ENCODE assay signal across 8 cellular contexts in the genomic region with DNA sequence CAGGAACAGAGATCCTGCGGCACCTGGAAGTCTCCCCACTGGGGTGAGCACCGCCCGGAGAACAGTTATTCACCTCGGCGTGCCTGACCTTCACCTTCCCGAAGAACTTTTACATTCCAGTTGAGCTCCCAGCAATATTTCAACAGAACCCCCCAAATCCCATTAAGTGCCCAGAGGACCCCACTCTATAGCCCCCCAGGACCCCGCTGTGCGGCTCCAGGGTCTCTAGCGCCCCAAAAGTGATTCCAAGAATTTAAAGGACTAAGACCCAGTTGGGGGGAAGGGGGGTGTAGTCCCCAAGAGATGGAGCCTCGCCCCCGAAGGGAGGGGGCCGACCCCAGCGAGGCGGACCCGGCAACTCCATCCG. TPM values are rescaled to one million over a fixed set of nuclear protein-coding genes. Genes with fewer than 3 reads are reported as not detected.
DNase-seq lines count a peak whose midpoint lies in the region; ATAC-seq, FAIRE-seq and TF ChIP-seq lines count a peak whose summit lies in the region.

No MANE protein-coding gene starts in this region.

- H3K36me3 ChIP-seq in IMR-90 (ENCODE audit: control insufficient read depth, insufficient read depth, low read length): peaks cover 8% of the 10 kb centered on the region; the same call in 1 of the 2 replicates
- no peaks in the 10 kb centered on the region for H3K36me3 ChIP-seq in mammary epithelial cell (ENCODE audit: insufficient read depth, low read length)

- H2BK120ac ChIP-seq in IMR-90 (ENCODE audit: low read depth, low read length): peak overlapping the region; percentile 56

- no peaks in the 10 kb centered on the region for H3K9me3 ChIP-seq in A549
- H3K9me3 ChIP-seq in IMR-90 (ENCODE audit: control insufficient read depth, insufficient read depth, low read length): no peaks in the 10 kb centered on the region
- H3K9me3 ChIP-seq in mammary epithelial cell (replicated peaks; ENCODE audit: insufficient read depth, low read length): no peaks in the 10 kb centered on the region

- peak overlapping the region; percentile 21 for H4K5ac ChIP-seq in IMR-90 (ENCODE audit: low read depth, low read length)

- no peak overlapping the region; the same call in 1 of the 2 replicates for H3K18ac ChIP-seq in IMR-90 (ENCODE audit: low read depth, low read length)

- H3K4me1 ChIP-seq in A549 (peaks cover 24% of the 10 kb centered on the region), IMR-90 (ENCODE audit: control insufficient read depth, insufficient read depth, low read length) (peaks cover 13% of the 10 kb centered on the region), mammary epithelial cell (ENCODE audit: insufficient read depth, low read length) (peaks cover 29% of the 10 kb centered on the region)

- no peak overlapping the region for H2BK20ac ChIP-seq in IMR-90 (ENCODE audit: low read depth, low read length)

- no peaks in the 10 kb centered on the region for H4K20me1 ChIP-seq in IMR-90 (ENCODE audit: insufficient read depth, low read length)
- no peaks in the 10 kb centered on the region for H4K20me1 ChIP-seq in mammary epithelial cell (ENCODE audit: insufficient read depth, low read length)

- DNase-seq in A549 (ENCODE audit: low read depth in 1 of 2, low spot score in 1 of 2): no peak
- no peak for DNase-seq in IMR-90
- no peak for DNase-seq in mammary epithelial cell
- DNase-seq in mesothelial cell of epicardium (ENCODE audit: low spot score in 2 of 2, unreplicated experiment in 2 of 2): no peak
- no peak for DNase-seq in MV-4-11 (lab: John Stamatoyannopoulos, UW)
- no peak for DNase-seq in SW480 (ENCODE audit: low spot score)

- H2AK9ac ChIP-seq in IMR-90 (replicated peaks; ENCODE audit: low read depth, low read length, poor library complexity): peak overlapping the region; percentile 98

- TF ChIP-seq POLR2A in A549 (IDR thresholded peaks at IDR 0.05; ENCODE audit: low read length): no peak; the same call in 1 of the 2 replicates
- TF ChIP-seq POLR2A in IMR-90 (IDR thresholded peaks at IDR 0.05; ENCODE audit: low read depth, low read length): no peak

- H3K9me3 Mint-ChIP-seq in mesothelial cell of epicardium: no peaks in the 10 kb centered on the region

- peaks cover 36% of the 10 kb centered on the region for H3K79me2 ChIP-seq in mammary epithelial cell (ENCODE audit: insufficient read depth, low read length)

- H3K79me1 ChIP-seq in IMR-90 (ENCODE audit: low read depth in 1 of 2, low read length in 2 of 2): peaks cover 0 to 48% of the 10 kb centered on the region in 2 experiments

- H3K4me2 ChIP-seq in A549 (peak overlapping the region; percentile 84), IMR-90 (ENCODE audit: low read depth, low read length) (peak overlapping the region; percentile 81), mammary epithelial cell (ENCODE audit: insufficient read depth, low read depth, low read length) (peak overlapping the region; percentile 73)

- H2BK15ac ChIP-seq in IMR-90 (ENCODE audit: low read depth, low read length): no peak overlapping the region

- BruUV-seq in IMR-90 (replicated peaks; lab: Mats Ljungman, UMichigan): no TSS peak
- BruUV-seq in mammary epithelial cell (replicated peaks; lab: Mats Ljungman, UMichigan): no TSS peak

- dilution Hi-C loops in IMR-90 (cut with HindIII; ENCODE audit: low sequenced_read_pairs, unreplicated experiment): no loop called here
- dilution Hi-C loops in mammary epithelial cell (cut with HindIII; ENCODE audit: low sequenced_read_pairs): no loop called here

- H2AK5ac ChIP-seq in IMR-90 (ENCODE audit: low read depth, low read length): no peak overlapping the region; the same call in 1 of the 2 replicates

- H3K9ac ChIP-seq in IMR-90 (ENCODE audit: low read depth, low read length) (peak overlapping the region; percentile 66), mammary epithelial cell (ENCODE audit: insufficient read depth, low read length) (peak overlapping the region; percentile 86)

- H3K27ac Mint-ChIP-seq in mesothelial cell of epicardium: peak overlapping the region; percentile 98

- peak overlapping the region; percentile 0; the same call in 1 of the 2 replicates for H4K91ac ChIP-seq in IMR-90 (ENCODE audit: insufficient read depth, low read depth, low read length)

- peaks cover 7% of the 10 kb centered on the region; the same call in 1 of the 2 replicates for H3K9me1 ChIP-seq in IMR-90 (ENCODE audit: insufficient read depth, low read length)

- 0% methylated on average over 6 of the region's 16 CpGs for WGBS in A549 (ENCODE audit: missing lambda C conversion rate)
- WGBS in IMR-90 (ENCODE audit: extremely low coverage in 2 of 2, insufficient read length in 1 of 2), 2 experiments: 0% methylated on average over 3 of the region's 16 CpGs; no CpG with 5 or more reads in 1 of the 2 experiments
- WGBS in mammary epithelial cell (ENCODE audit: low coverage, missing lambda C conversion rate): no CpG with 5 or more reads among the region's 16 CpGs

- POLR2A ChIA-PET in A549 (lab: Yijun Ruan, JAX): interaction anchor here (1.0 to 2.3 kb wide), 4 partner anchors 16 to 206 kb away, joined by 4 to 10 read pairs (median 7); a partner anchor contains a TSS
- POLR2A ChIA-PET in IMR-90 (lab: Charles Lee; ENCODE audit: unreplicated experiment): no interaction called here

- peak overlapping the region; percentile 88 for H3K4ac ChIP-seq in IMR-90 (ENCODE audit: low read depth, low read length)

- ATAC-seq in A549 (peak in 1 of 2 experiments; percentile 3; a peak in 3 of 6 replicates), IMR-90 (ENCODE audit: low read depth) (no peak), GM19328 (IDR thresholded peaks at IDR 0.05; ENCODE audit: unreplicated experiment) (no peak), GM19351 (IDR thresholded peaks at IDR 0.05; ENCODE audit: unreplicated experiment) (no peak)

- peak overlapping the region; percentile 99 for H2AFZ ChIP-seq in IMR-90 (replicated peaks; ENCODE audit: low read length, poor library complexity)
- H2AFZ ChIP-seq in mammary epithelial cell (ENCODE audit: low read depth, low read length): peak overlapping the region; percentile 65

- peak overlapping the region; percentile 46 for H2BK5ac ChIP-seq in IMR-90 (ENCODE audit: low read depth, low read length, poor library complexity, severe bottlenecking)

- H3K27me3 Mint-ChIP-seq in mesothelial cell of epicardium (ENCODE audit: low read depth): no peaks in the 10 kb centered on the region

- in situ Hi-C loops in IMR-90 (cut with MboI; ENCODE audit: low sequenced_read_pairs): loop anchor here (10.0 kb wide), 2 partner anchors 128 to 222 kb away; no protein-coding TSS in a partner anchor
- in situ Hi-C loops in mammary epithelial cell (cut with MboI; ENCODE audit: low sequenced_read_pairs in 2 of 2): loop anchor here in 1 of 2 donors (10.0 kb wide), 1 partner anchor 222 kb away; no protein-coding TSS in a partner anchor

- peak overlapping the region; percentile 50; the same call in 1 of the 2 replicates for H3K14ac ChIP-seq in IMR-90 (replicated peaks; ENCODE audit: low read depth, low read length)

- TF ChIP-seq CTCF in A549 (IDR thresholded peaks at IDR 0.05) (no peak), IMR-90 (conservative IDR thresholded peaks at IDR 0.05; ENCODE audit: low read depth, low read length) (no peak), mammary epithelial cell (conservative IDR thresholded peaks at IDR 0.05 in 1 of 2, IDR thresholded peaks at IDR 0.05 in 1 of 2; ENCODE audit: extremely low read depth in 1 of 2, insufficient read depth in 1 of 2, low read depth in 1 of 2, low read length in 2 of 2) (no peak), mesothelial cell of epicardium (IDR thresholded peaks at IDR 0.05; ENCODE audit: unreplicated experiment) (no peak)

- H3K4me1 Mint-ChIP-seq in mesothelial cell of epicardium: peaks cover 42% of the 10 kb centered on the region

- H3K4me3 ChIP-seq in A549: peak overlapping the region; percentile 93
- peak overlapping the region; percentile 58 for H3K4me3 ChIP-seq in IMR-90 (ENCODE audit: insufficient read depth, low read depth, low read length)
- peak overlapping the region; percentile 74 to 99 (median 83) for H3K4me3 ChIP-seq in mammary epithelial cell (replicated peaks in 1 of 3; ENCODE audit: insufficient read depth in 1 of 3, low read depth in 2 of 3, low read length in 3 of 3)

- CTCF ChIA-PET in A549 (lab: Yijun Ruan, JAX) (interaction anchor here (0.9 to 5.0 kb wide), 11 partner anchors 16 to 219 kb away, joined by 3 to 127 read pairs (median 4); a partner anchor contains a TSS), IMR-90 (lab: Yijun Ruan, JAX) (interaction anchor here (0.6 to 3.6 kb wide), 6 partner anchors 16 to 357 kb away, joined by 3 to 25 read pairs (median 3); no protein-coding TSS in a partner anchor), mammary epithelial cell (lab: Charles Lee; ENCODE audit: low non-redundant PET) (interaction anchor here (0.6 to 0.8 kb wide), 2 partner anchors 32 to 126 kb away, joined by 4 to 25 read pairs; no protein-coding TSS in a partner anchor)

- H3K23ac ChIP-seq in IMR-90 (ENCODE audit: low read depth, low read length): peak overlapping the region; percentile 92; the same call in 1 of the 2 replicates

- TF ChIP-seq RAD21 in A549 (conservative IDR thresholded peaks at IDR 0.05 in 1 of 2, IDR thresholded peaks at IDR 0.05 in 1 of 2) (peak in 1 of 2 experiments; percentile 3; a peak in 1 of 5 replicates), IMR-90 (IDR thresholded peaks at IDR 0.05; ENCODE audit: low read length) (no peak)

- H3K36me3 Mint-ChIP-seq in mesothelial cell of epicardium: peaks cover 6% of the 10 kb centered on the region

- H4K8ac ChIP-seq in IMR-90 (ENCODE audit: low read depth in 2 of 2, low read length in 2 of 2): peak overlapping the region; percentile 19 to 88; a peak in 3 of 4 replicates

- no peaks in the 10 kb centered on the region for H3K27me3 ChIP-seq in IMR-90 (ENCODE audit: control insufficient read depth, insufficient read depth, low read length)
- no peaks in the 10 kb centered on the region for H3K27me3 ChIP-seq in mammary epithelial cell (ENCODE audit: insufficient read depth, low read length)

- H3K27ac ChIP-seq in A549: peak overlapping the region; percentile 91 to 98
- H3K27ac ChIP-seq in IMR-90 (ENCODE audit: insufficient read depth, low read length): peak overlapping the region; percentile 89
- H3K27ac ChIP-seq in mammary epithelial cell (ENCODE audit: insufficient read depth, low read depth, low read length): peak overlapping the region; percentile 80

- FAIRE-seq in A549 (lab: Jason Lieb, UNC): no peak

- TF ChIP-seq EP300 in A549 (IDR thresholded peaks at IDR 0.05): no peak

- peak overlapping the region; percentile 98 for H3K4me3 Mint-ChIP-seq in mesothelial cell of epicardium

- intact Hi-C loops in IMR-90 (cut with micrococcal nuclease) (loop anchor here (1.0 to 10.0 kb wide), 8 partner anchors 105 to 610 kb away; a partner anchor contains a TSS), mammary epithelial cell (cut with micrococcal nuclease) (loop anchor here (1.0 to 10.0 kb wide), 6 partner anchors 18 to 312 kb away; a partner anchor contains a TSS)

- H3K56ac ChIP-seq in IMR-90 (ENCODE audit: extremely low read depth, insufficient read depth, low read length): peak overlapping the region; percentile 76

RNA-seq across cellular contexts. Expression of a gene that starts 0.5 kb away (rescaled TPM):
- 50.2 and 69.4 TPM in 2 replicates for polyA plus RNA-seq in A549 (2011; rRNA removed)
- polyA plus RNA-seq in A549 (2012; cell fraction: cytosol; rRNA removed): 41.9 and 44.2 TPM in 2 replicates
- 87.5 and 87.8 TPM in 2 replicates for polyA plus RNA-seq in A549 (2012; cell fraction: nucleus; rRNA removed)
- polyA plus RNA-seq in A549 (2017; fragmentation: RNase III; extraction: RNeasy Plus Mini Kit Qiagen cat#74134 plus additional on column Dnase treatment): 35.4 to 42.1 TPM (median 36.4 TPM) in 3 replicates
- 66.1 and 88.8 TPM in 2 replicates for polyA minus RNA-seq in A549 (2011; rRNA and poly(A)+ RNA removed)
- 17.5 and 28.0 TPM in 2 replicates for total RNA-seq in IMR-90 (2012; rRNA removed)
- polyA plus RNA-seq in IMR-90 (2012; rRNA removed): 38.9 and 44.2 TPM in 2 replicates
- 31.9 and 52.0 TPM in 2 replicates for polyA plus RNA-seq in IMR-90 (2012; cell fraction: cytosol; rRNA removed)
- 107 and 192 TPM in 2 replicates for polyA plus RNA-seq in IMR-90 (2012; cell fraction: nucleus; rRNA removed; ENCODE audit: low replicate concordance)
- total RNA-seq in mammary epithelial cell: 10 to 100 TPM; 50.2 to 95.9 TPM
- 75.9 TPM for polyA plus RNA-seq in mammary epithelial cell
- 230 TPM for polyA minus RNA-seq in mammary epithelial cell
- total RNA-seq in mesothelial cell of epicardium: 51.4 to 53.6 TPM (median 52.1 TPM) in 3 replicates

RNA-seq across cellular contexts. Expression of a gene that starts 2.6 kb away (rescaled TPM):
- polyA plus RNA-seq in A549 (2011; rRNA removed): 30.7 and 39.2 TPM in 2 replicates
- 50.2 and 50.3 TPM in 2 replicates for polyA plus RNA-seq in A549 (2012; cell fraction: cytosol; rRNA removed)
- polyA plus RNA-seq in A549 (2012; cell fraction: nucleus; rRNA removed): 84.6 and 89.9 TPM in 2 replicates
- polyA plus RNA-seq in A549 (2017; fragmentation: RNase III; extraction: RNeasy Plus Mini Kit Qiagen cat#74134 plus additional on column Dnase treatment): 52.8 to 61.0 TPM (median 60.9 TPM) in 3 replicates
- 22.6 and 24.5 TPM in 2 replicates for polyA minus RNA-seq in A549 (2011; rRNA and poly(A)+ RNA removed)
- total RNA-seq in IMR-90 (2012; rRNA removed): 32.8 and 39.1 TPM in 2 replicates
- 47.0 and 50.7 TPM in 2 replicates for polyA plus RNA-seq in IMR-90 (2012; rRNA removed)
- polyA plus RNA-seq in IMR-90 (2012; cell fraction: cytosol; rRNA removed): 36.1 and 37.6 TPM in 2 replicates
- polyA plus RNA-seq in IMR-90 (2012; cell fraction: nucleus; rRNA removed; ENCODE audit: low replicate concordance): 167 and 251 TPM in 2 replicates
- total RNA-seq in mammary epithelial cell: 10 to 100 TPM; 45.0 to 73.3 TPM
- 46.8 TPM for polyA plus RNA-seq in mammary epithelial cell
- polyA minus RNA-seq in mammary epithelial cell: 28.9 TPM
- total RNA-seq in mesothelial cell of epicardium: 67.5 to 73.2 TPM (median 69.5 TPM) in 3 replicates

RNA-seq across cellular contexts. Expression of a gene that starts 16.4 kb away (rescaled TPM):
- polyA plus RNA-seq in A549 (2011; rRNA removed) (45.4 and 93.9 TPM in 2 replicates), A549 (2017; fragmentation: RNase III; extraction: RNeasy Plus Mini Kit Qiagen cat#74134 plus additional on column Dnase treatment) (70.9 to 87.8 TPM (median 81.1 TPM) in 3 replicates), IMR-90 (2012; rRNA removed) (0.36 and 0.53 TPM in 2 replicates), mammary epithelial cell (142 TPM)
- 12.9 and 13.5 TPM in 2 replicates for polyA plus RNA-seq in A549 (2012; cell fraction: cytosol; rRNA removed)
- 38.8 and 39.7 TPM in 2 replicates for polyA plus RNA-seq in A549 (2012; cell fraction: nucleus; rRNA removed)
- 132 and 172 TPM in 2 replicates for polyA minus RNA-seq in A549 (2011; rRNA and poly(A)+ RNA removed)
- total RNA-seq in IMR-90 (2012; rRNA removed) (0.28 TPM in 1 of 2 replicates, not detected in the other), mammary epithelial cell (100 to 1,000 TPM in 1 of 2 donors, 10 to 100 TPM in 1; 20.5 to 122 TPM), mesothelial cell of epicardium (23.1 to 35.3 TPM (median 24.5 TPM) in 3 replicates)
- polyA plus RNA-seq in IMR-90 (2012; cell fraction: cytosol; rRNA removed): 0.08 and 0.47 TPM in 2 replicates
- 0.40 and 0.99 TPM in 2 replicates for polyA plus RNA-seq in IMR-90 (2012; cell fraction: nucleus; rRNA removed; ENCODE audit: low replicate concordance)
- polyA minus RNA-seq in mammary epithelial cell: 403 TPM

RNA-seq across cellular contexts. Expression of a gene that starts 30.3 kb away (rescaled TPM):
- polyA plus RNA-seq in A549 (2011; rRNA removed) (6.5 and 6.7 TPM in 2 replicates), A549 (2017; fragmentation: RNase III; extraction: RNeasy Plus Mini Kit Qiagen cat#74134 plus additional on column Dnase treatment) (9.3 to 11.4 TPM (median 10.0 TPM) in 3 replicates), IMR-90 (2012; rRNA removed) (0.09 TPM in 2 replicates), mammary epithelial cell (31.9 TPM)
- 12.1 and 15.6 TPM in 2 replicates for polyA plus RNA-seq in A549 (2012; cell fraction: cytosol; rRNA removed)
- 31.6 and 41.7 TPM in 2 replicates for polyA plus RNA-seq in A549 (2012; cell fraction: nucleus; rRNA removed)
- 7.8 and 8.7 TPM in 2 replicates for polyA minus RNA-seq in A549 (2011; rRNA and poly(A)+ RNA removed)
- total RNA-seq in IMR-90 (2012; rRNA removed) (under 0.01 TPM in 1 of 2 replicates, not detected in the other), mammary epithelial cell (10 to 100 TPM; 59.0 to 95.1 TPM), mesothelial cell of epicardium (13.3 to 13.9 TPM (median 13.4 TPM) in 3 replicates)
- 0.03 TPM in 1 of 2 replicates, not detected in the other for polyA plus RNA-seq in IMR-90 (2012; cell fraction: cytosol; rRNA removed)
- polyA plus RNA-seq in IMR-90 (2012; cell fraction: nucleus; rRNA removed; ENCODE audit: low replicate concordance): 0.15 and 0.17 TPM in 2 replicates
- polyA minus RNA-seq in mammary epithelial cell: 31.9 TPM

RNA-seq across cellular contexts. Expression of a gene that starts 35.6 kb away (rescaled TPM):
- polyA plus RNA-seq in A549 (2011; rRNA removed) (5.6 and 6.7 TPM in 2 replicates), A549 (2017; fragmentation: RNase III; extraction: RNeasy Plus Mini Kit Qiagen cat#74134 plus additional on column Dnase treatment) (7.5 to 9.5 TPM (median 8.5 TPM) in 3 replicates), IMR-90 (2012; rRNA removed) (not detected in 2 replicates), mammary epithelial cell (not detected)
- polyA plus RNA-seq in A549 (2012; cell fraction: cytosol; rRNA removed): 4.7 and 5.4 TPM in 2 replicates
- polyA plus RNA-seq in A549 (2012; cell fraction: nucleus; rRNA removed): 4.2 and 5.6 TPM in 2 replicates
- 9.2 and 10.9 TPM in 2 replicates for polyA minus RNA-seq in A549 (2011; rRNA and poly(A)+ RNA removed)
- total RNA-seq in IMR-90 (2012; rRNA removed) (not detected in 2 replicates), mammary epithelial cell (under 1 TPM; 0.17 to 0.96 TPM), mesothelial cell of epicardium (not detected in 3 replicates)
- polyA plus RNA-seq in IMR-90 (2012; cell fraction: cytosol; rRNA removed): not detected in 2 replicates
- not detected in 2 replicates for polyA plus RNA-seq in IMR-90 (2012; cell fraction: nucleus; rRNA removed; ENCODE audit: low replicate concordance)
- polyA minus RNA-seq in mammary epithelial cell: not detected

Comparison
In these comparisons a context has a peak if more than half of its experiments do, and no peak if none do; other contexts are left out.
1. RNA of a gene that starts 16.4 kb away (total RNA-seq): 20.5 to 122 TPM in mammary epithelial cell and 23.1 to 35.3 TPM in mesothelial cell of epicardium; 0.28 TPM in IMR-90; every median in the first group is over 10 times any median in the second.
2. Peak in every context shown above with its lines, with median percentiles within 50 percentile points of each other: H3K27ac ChIP-seq, H3K4me2 ChIP-seq and H3K4me3 ChIP-seq.